ENCODE assay signal across 10 cellular contexts in genomic region chr11:26753738-26754504, GRCh38. TPM values are rescaled to one million over a fixed set of nuclear protein-coding genes. Genes with fewer than 3 reads are reported as not detected.
DNase-seq lines count a peak whose midpoint lies in the region; ATAC-seq, FAIRE-seq and TF ChIP-seq lines count a peak whose summit lies in the region.
"Had no signal": no experiment of that assay in that cellular context is flagged by ENCODE, and none has a peak within 500 bp of the region (broad histone marks: within the 10 kb centered on the region; RNA-seq: fewer than 3 reads in every experiment).

No MANE protein-coding gene starts in this region.

- H3F3A ChIP-seq in Loucy (ENCODE audit: low read depth), result no peaks in the 10 kb centered on the region

- H3K4me2 ChIP-seq in Loucy (ENCODE audit: low read depth, low read length, poor library complexity, severe bottlenecking), result no peak overlapping the region

- peak; percentile 74 for TF ChIP-seq CTCF in D721Med (IDR thresholded peaks at IDR 0.05; ENCODE audit: insufficient read depth, missing control alignments)
- peak; percentile 94 for TF ChIP-seq CTCF in Loucy (conservative IDR thresholded peaks at IDR 0.05; ENCODE audit: low read length)
- peak in 1 of 3 donors; percentile 31 for TF ChIP-seq CTCF in omental fat pad (IDR thresholded peaks at IDR 0.05)

- H3K27me3 ChIP-seq in Loucy (ENCODE audit: insufficient read depth, low read length, poor library complexity, severe bottlenecking), result no peaks in the 10 kb centered on the region

- no peaks in the 10 kb centered on the region for H3K9me2 ChIP-seq in Loucy (replicated peaks; ENCODE audit: low read depth, low read length)

- no peak overlapping the region for H3K9ac ChIP-seq in Loucy (ENCODE audit: low read depth, low read length, poor library complexity, severe bottlenecking)

- FAIRE-seq in D721Med (lab: Jason Lieb, UNC), result peak; percentile 35

- no peak overlapping the region for H3K4me3 ChIP-seq in Loucy (ENCODE audit: low read length, poor library complexity, severe bottlenecking)

- H2AFZ ChIP-seq in Loucy (ENCODE audit: low read length), result peak overlapping the region; percentile 39; the same call in 1 of the 2 replicates

- H3K4me1 ChIP-seq in Loucy (ENCODE audit: insufficient read depth, low read length, poor library complexity, severe bottlenecking), result no peaks in the 10 kb centered on the region

- no peaks in the 10 kb centered on the region for H4K20me1 ChIP-seq in Loucy (ENCODE audit: insufficient read depth, low read length, poor library complexity, severe bottlenecking)

- no peaks in the 10 kb centered on the region for H3K9me3 ChIP-seq in Loucy (ENCODE audit: insufficient read depth, low read depth, low read length)

- no peaks in the 10 kb centered on the region for H3K36me3 ChIP-seq in Loucy (ENCODE audit: insufficient read depth, low read length)

- H3K79me2 ChIP-seq in Loucy (ENCODE audit: insufficient read depth, low read length), result no peaks in the 10 kb centered on the region

- DNase-seq in D721Med (ENCODE audit: insufficient read length, low spot score), result no peak
- peak; percentile 1 for DNase-seq in SIG-M5 (lab: John Stamatoyannopoulos, UW)
- peak; percentile 91 for DNase-seq in fibroblast of peridontal ligament (ENCODE audit: extremely low read depth)
- no peak for DNase-seq in omental fat pad (ENCODE audit: low spot score)
- no peak for DNase-seq in stimulated activated naive CD4-positive, alpha-beta T cell treated with Interleukin-2 at 50 U/mL for 16 hours (lab: John Stamatoyannopoulos, UW)

- ATAC-seq in GM21423 (IDR thresholded peaks at IDR 0.05; ENCODE audit: unreplicated experiment), result peak; percentile 70
- ATAC-seq in omental fat pad (ENCODE audit: low FRiP score), result peak; percentile 68
- ATAC-seq in HG03457 (IDR thresholded peaks at IDR 0.05; ENCODE audit: unreplicated experiment), result no peak

RNA-seq across cellular contexts. Expression of gene SLC5A12, which starts 32.1 kb away (rescaled TPM):
- total RNA-seq in omental fat pad, result not detected
- total RNA-seq: skeletal muscle tissue; T-helper 1 cell treated with Interleukin-12 subunit alpha and Interleukin-12 subunit beta and Interleukin-4 antibody, amounts not matched to agents 30 ng/mL and 1 ng/mL, for 36 hours had no signal

Comparison
In these comparisons a context has a peak if more than half of its experiments do, and no peak if none do; other contexts are left out.
1. DNase-seq: peak in SIG-M5 (single experiment) and fibroblast of peridontal ligament (single experiment); none in D721Med (single experiment), omental fat pad (single experiment) and stimulated activated naive CD4-positive, alpha-beta T cell treated with Interleukin-2 at 50 U/mL for 16 hours (single experiment).